10 cellular contexts compared by ENCODE assay signal in genomic region chr22:26648011-26648497, GRCh38. TPM values are rescaled to one million over a fixed set of nuclear protein-coding genes. Genes with fewer than 3 reads are reported as not detected.
DNase-seq lines count a peak whose midpoint lies in the region; TF ChIP-seq lines count a peak whose summit lies in the region.
"Had no signal": no experiment of that assay in that cellular context is flagged by ENCODE, and none has a peak within 500 bp of the region (broad histone marks: within the 10 kb centered on the region; RNA-seq: fewer than 3 reads in every experiment).

No MANE protein-coding gene starts in this region.

- peaks cover 45% of the 10 kb centered on the region for H3K27me3 ChIP-seq in transverse colon

- H3K4me3 ChIP-seq in transverse colon, result no peak overlapping the region

- peak; percentile 55 for DNase-seq in stimulated activated CD4-positive, alpha-beta T cell treated with anti-CD3 and anti-CD28 coated beads, Interleukin-15, amount 100 ng/mL, for 24 hours
- DNase-seq in stimulated activated CD4-positive, alpha-beta T cell treated with anti-CD3 and anti-CD28 coated beads, Interleukin-2, amount 100 ng/mL, for 48 hours, result no peak
- peak; percentile 22 for DNase-seq in transverse colon
- DNase-seq in NCI-H1048 (lab: John Stamatoyannopoulos, UW), result no peak
- no peak for DNase-seq in GM20000 (ENCODE audit: low spot score)
- DNase-seq in substantia nigra (lab: John Stamatoyannopoulos, UW), result no peak
- DNase-seq: GOT3 had no signal

- in situ Hi-C loops in transverse colon (cut with MboI; ENCODE audit: low pct_ligation_motif_present in 1 of 4, low pct_unique_long_range_greater_than_20kb in 1 of 4, low sequenced_read_pairs in 3 of 4), result no loop called here

- H3K36me3 Mint-ChIP-seq in T-helper 1 cell treated with Interleukin-12 subunit alpha and Interleukin-12 subunit beta and Interleukin-4 antibody, amounts not matched to agents 30 μg/mL and 1 μg/mL, for 36 hours (ENCODE audit: low read depth), result no peaks in the 10 kb centered on the region
- no peaks in the 10 kb centered on the region for H3K36me3 Mint-ChIP-seq in dendritic cell treated with granulocyte-macrophage colony-stimulating factor and Interleukin-4, amounts not matched to agents 40 ng/mL and 50 ng/mL, for 4 days (ENCODE audit: low read depth)

- H3K27ac Mint-ChIP-seq in T-helper 1 cell treated with Interleukin-12 subunit alpha and Interleukin-12 subunit beta and Interleukin-4 antibody, amounts not matched to agents 30 μg/mL and 1 μg/mL, for 36 hours, result peak overlapping the region; percentile 47
- peak overlapping the region; percentile 50 for H3K27ac Mint-ChIP-seq in dendritic cell treated with granulocyte-macrophage colony-stimulating factor and Interleukin-4, amounts not matched to agents 40 ng/mL and 50 ng/mL, for 4 days

- peaks cover 7% of the 10 kb centered on the region for H3K27me3 Mint-ChIP-seq in T-helper 1 cell treated with Interleukin-12 subunit alpha and Interleukin-12 subunit beta and Interleukin-4 antibody, amounts not matched to agents 30 μg/mL and 1 μg/mL, for 36 hours (ENCODE audit: low read depth)
- peaks cover 8% of the 10 kb centered on the region for H3K27me3 Mint-ChIP-seq in dendritic cell treated with granulocyte-macrophage colony-stimulating factor and Interleukin-4, amounts not matched to agents 40 ng/mL and 50 ng/mL, for 4 days

- H3K9me3 Mint-ChIP-seq in T-helper 1 cell treated with Interleukin-12 subunit alpha and Interleukin-12 subunit beta and Interleukin-4 antibody, amounts not matched to agents 30 μg/mL and 1 μg/mL, for 36 hours, result no peaks in the 10 kb centered on the region
- no peaks in the 10 kb centered on the region for H3K9me3 Mint-ChIP-seq in dendritic cell treated with granulocyte-macrophage colony-stimulating factor and Interleukin-4, amounts not matched to agents 40 ng/mL and 50 ng/mL, for 4 days

- TF ChIP-seq POLR2A in transverse colon (IDR thresholded peaks at IDR 0.05), result no peak

- peak overlapping the region; percentile 16 for H3K4me3 Mint-ChIP-seq in T-helper 1 cell treated with Interleukin-12 subunit alpha and Interleukin-12 subunit beta and Interleukin-4 antibody, amounts not matched to agents 30 μg/mL and 1 μg/mL, for 36 hours
- H3K4me3 Mint-ChIP-seq in dendritic cell treated with granulocyte-macrophage colony-stimulating factor and Interleukin-4, amounts not matched to agents 40 ng/mL and 50 ng/mL, for 4 days, result peak overlapping the region; percentile 14

- no peaks in the 10 kb centered on the region for H3K9me3 ChIP-seq in transverse colon

- no peak overlapping the region for H3K27ac ChIP-seq in transverse colon
- no peak overlapping the region for H3K27ac ChIP-seq in substantia nigra (ENCODE audit: low read depth, low read length, poor library complexity, severe bottlenecking)

- no peak for TF ChIP-seq EP300 in transverse colon (IDR thresholded peaks at IDR 0.05; ENCODE audit: low read depth)

- peaks cover 68% of the 10 kb centered on the region for H3K4me1 Mint-ChIP-seq in T-helper 1 cell treated with Interleukin-12 subunit alpha and Interleukin-12 subunit beta and Interleukin-4 antibody, amounts not matched to agents 30 μg/mL and 1 μg/mL, for 36 hours (ENCODE audit: low read depth)
- H3K4me1 Mint-ChIP-seq in dendritic cell treated with granulocyte-macrophage colony-stimulating factor and Interleukin-4, amounts not matched to agents 40 ng/mL and 50 ng/mL, for 4 days (ENCODE audit: low read depth), result peaks cover 40% of the 10 kb centered on the region

- WGBS in transverse colon (ENCODE audit: low coverage in 1 of 2), 2 donors, result 17 to 21% methylated on average over 2 to 17 of the region's 17 CpGs

- intact Hi-C loops in dendritic cell treated with granulocyte-macrophage colony-stimulating factor and Interleukin-4, amounts not matched to agents 40 ng/mL and 50 ng/mL, for 4 days (cut with micrococcal nuclease), result no loop called here
- intact Hi-C loops in transverse colon (cut with DNase I; ENCODE audit: low total_unique reads), result no loop called here

- H3K36me3 ChIP-seq in transverse colon, result no peaks in the 10 kb centered on the region

- no peak for TF ChIP-seq CTCF in transverse colon (IDR thresholded peaks at IDR 0.05)
- no peak for TF ChIP-seq CTCF in GM20000 (IDR thresholded peaks at IDR 0.05; ENCODE audit: extremely low read depth, missing control alignments)

- peaks cover 2 to 12% (median 9%) of the 10 kb centered on the region in 4 donors for H3K4me1 ChIP-seq in transverse colon

RNA-seq across cellular contexts. Expression of gene MIAT, which starts 9.3 kb away (rescaled TPM):
- 10 to 100 TPM in 1 of 4 donors, 1 to 10 TPM in 2, under 1 TPM in 1; 1.00 to 17.1 (median 3.0) TPM for total RNA-seq in transverse colon

RNA-seq across cellular contexts. Expression of gene CRYBA4, which starts 26.3 kb away (rescaled TPM):
- total RNA-seq in transverse colon, result not detected
- total RNA-seq: T-helper 2 cell treated with Interferon-gamma antibody and Interleukin-4, amounts not matched to agents 100 ng/mL and 5 ng/mL, for 36 hours had no signal

RNA-seq across cellular contexts. Expression of gene CRYBB1, which starts 30.2 kb away (rescaled TPM):
- total RNA-seq in transverse colon, result 1 to 10 TPM in 2 of 4 donors, not detected in 2; 1.1 to 6.4 TPM
- total RNA-seq: T-helper 2 cell treated with Interferon-gamma antibody and Interleukin-4, amounts not matched to agents 100 ng/mL and 5 ng/mL, for 36 hours had no signal

RNA-seq across cellular contexts. Expression of gene TPST2, which starts 58.1 kb away (rescaled TPM):
- 10 to 100 TPM; 14.3 to 35.6 (median 26.8) TPM for total RNA-seq in transverse colon

Comparison
In these comparisons a context has a peak if more than half of its experiments do, and no peak if none do; other contexts are left out.
1. DNase-seq: peak in stimulated activated CD4-positive, alpha-beta T cell treated with anti-CD3 and anti-CD28 coated beads, Interleukin-15, amount 100 ng/mL, for 24 hours (single experiment) and transverse colon (single experiment); none in stimulated activated CD4-positive, alpha-beta T cell treated with anti-CD3 and anti-CD28 coated beads, Interleukin-2, amount 100 ng/mL, for 48 hours (0 of 2), NCI-H1048 (single experiment), GM20000 (single experiment) and substantia nigra (0 of 49).